1 cellular context compared by ENCODE assay signal in genomic region chr13:19573072-19573716, GRCh38.
TF ChIP-seq lines count a peak whose summit lies in the region.

No MANE protein-coding gene starts in this region.

TF ChIP-seq in GM12878, 131 proteins besides CTCF, POLR2A, EP300 and RAD21 (continued from another document):
- TF ChIP-seq, protein P1, sequence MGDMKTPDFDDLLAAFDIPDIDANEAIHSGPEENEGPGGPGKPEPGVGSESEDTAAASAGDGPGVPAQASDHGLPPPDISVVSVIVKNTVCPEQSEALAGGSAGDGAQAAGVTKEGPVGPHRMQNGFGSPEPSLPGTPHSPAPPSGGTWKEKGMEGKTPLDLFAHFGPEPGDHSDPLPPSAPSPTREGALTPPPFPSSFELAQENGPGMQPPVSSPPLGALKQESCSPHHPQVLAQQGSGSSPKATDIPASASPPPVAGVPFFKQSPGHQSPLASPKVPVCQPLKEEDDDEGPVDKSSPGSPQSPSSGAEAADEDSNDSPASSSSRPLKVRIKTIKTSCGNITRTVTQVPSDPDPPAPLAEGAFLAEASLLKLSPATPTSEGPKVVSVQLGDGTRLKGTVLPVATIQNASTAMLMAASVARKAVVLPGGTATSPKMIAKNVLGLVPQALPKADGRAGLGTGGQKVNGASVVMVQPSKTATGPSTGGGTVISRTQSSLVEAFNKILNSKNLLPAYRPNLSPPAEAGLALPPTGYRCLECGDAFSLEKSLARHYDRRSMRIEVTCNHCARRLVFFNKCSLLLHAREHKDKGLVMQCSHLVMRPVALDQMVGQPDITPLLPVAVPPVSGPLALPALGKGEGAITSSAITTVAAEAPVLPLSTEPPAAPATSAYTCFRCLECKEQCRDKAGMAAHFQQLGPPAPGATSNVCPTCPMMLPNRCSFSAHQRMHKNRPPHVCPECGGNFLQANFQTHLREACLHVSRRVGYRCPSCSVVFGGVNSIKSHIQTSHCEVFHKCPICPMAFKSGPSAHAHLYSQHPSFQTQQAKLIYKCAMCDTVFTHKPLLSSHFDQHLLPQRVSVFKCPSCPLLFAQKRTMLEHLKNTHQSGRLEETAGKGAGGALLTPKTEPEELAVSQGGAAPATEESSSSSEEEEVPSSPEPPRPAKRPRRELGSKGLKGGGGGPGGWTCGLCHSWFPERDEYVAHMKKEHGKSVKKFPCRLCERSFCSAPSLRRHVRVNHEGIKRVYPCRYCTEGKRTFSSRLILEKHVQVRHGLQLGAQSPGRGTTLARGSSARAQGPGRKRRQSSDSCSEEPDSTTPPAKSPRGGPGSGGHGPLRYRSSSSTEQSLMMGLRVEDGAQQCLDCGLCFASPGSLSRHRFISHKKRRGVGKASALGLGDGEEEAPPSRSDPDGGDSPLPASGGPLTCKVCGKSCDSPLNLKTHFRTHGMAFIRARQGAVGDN (IDR thresholded peaks at IDR 0.05), result 0 out of 2 replicates have a peak, but pooled peaks have one; percentile 58
